1 cellular context compared by ENCODE assay signal in the genomic region with DNA sequence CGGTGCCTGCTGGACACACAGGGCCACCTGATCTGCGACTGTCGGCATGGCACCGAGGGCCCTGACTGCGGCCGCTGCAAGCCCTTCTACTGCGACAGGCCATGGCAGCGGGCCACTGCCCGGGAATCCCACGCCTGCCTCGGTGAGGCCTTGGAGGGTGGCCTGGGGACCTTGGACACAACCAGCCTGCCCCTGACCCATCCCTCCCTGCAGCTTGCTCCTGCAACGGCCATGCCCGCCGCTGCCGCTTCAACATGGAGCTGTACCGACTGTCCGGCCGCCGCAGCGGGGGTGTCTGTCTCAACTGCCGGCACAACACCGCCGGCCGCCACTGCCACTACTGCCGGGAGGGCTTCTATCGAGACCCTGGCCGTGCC.
TF ChIP-seq lines count a peak whose summit lies in the region.

No MANE protein-coding gene starts in this region.

TF ChIP-seq in IMR-90, 13 proteins besides CTCF, POLR2A, EP300 and RAD21:
- TF ChIP-seq, protein P1, sequence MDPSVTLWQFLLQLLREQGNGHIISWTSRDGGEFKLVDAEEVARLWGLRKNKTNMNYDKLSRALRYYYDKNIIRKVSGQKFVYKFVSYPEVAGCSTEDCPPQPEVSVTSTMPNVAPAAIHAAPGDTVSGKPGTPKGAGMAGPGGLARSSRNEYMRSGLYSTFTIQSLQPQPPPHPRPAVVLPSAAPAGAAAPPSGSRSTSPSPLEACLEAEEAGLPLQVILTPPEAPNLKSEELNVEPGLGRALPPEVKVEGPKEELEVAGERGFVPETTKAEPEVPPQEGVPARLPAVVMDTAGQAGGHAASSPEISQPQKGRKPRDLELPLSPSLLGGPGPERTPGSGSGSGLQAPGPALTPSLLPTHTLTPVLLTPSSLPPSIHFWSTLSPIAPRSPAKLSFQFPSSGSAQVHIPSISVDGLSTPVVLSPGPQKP (IDR thresholded peaks at IDR 0.05; ENCODE audit: borderline replicate concordance, low read depth, low read length), result no peak
- no peak for TF ChIP-seq RCOR1 (IDR thresholded peaks at IDR 0.05; ENCODE audit: insufficient replicate concordance, low read length)
- TF ChIP-seq MXI1 (IDR thresholded peaks at IDR 0.05; ENCODE audit: borderline replicate concordance, low read depth, low read length), result no peak
- TF ChIP-seq BHLHE40 (IDR thresholded peaks at IDR 0.05; ENCODE audit: low read depth, low read length), result no peak
- TF ChIP-seq NFE2L2 (IDR thresholded peaks at IDR 0.05; ENCODE audit: low read depth, low read length), result no peak
- TF ChIP-seq, protein P2, sequence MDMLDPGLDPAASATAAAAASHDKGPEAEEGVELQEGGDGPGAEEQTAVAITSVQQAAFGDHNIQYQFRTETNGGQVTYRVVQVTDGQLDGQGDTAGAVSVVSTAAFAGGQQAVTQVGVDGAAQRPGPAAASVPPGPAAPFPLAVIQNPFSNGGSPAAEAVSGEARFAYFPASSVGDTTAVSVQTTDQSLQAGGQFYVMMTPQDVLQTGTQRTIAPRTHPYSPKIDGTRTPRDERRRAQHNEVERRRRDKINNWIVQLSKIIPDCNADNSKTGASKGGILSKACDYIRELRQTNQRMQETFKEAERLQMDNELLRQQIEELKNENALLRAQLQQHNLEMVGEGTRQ (IDR thresholded peaks at IDR 0.05; ENCODE audit: low read depth, low read length), result no peak
- TF ChIP-seq MAZ (IDR thresholded peaks at IDR 0.05; ENCODE audit: borderline replicate concordance, low read depth, low read length), result no peak
- TF ChIP-seq CHD1 (IDR thresholded peaks at IDR 0.05; ENCODE audit: low read depth, low read length), result no peak
- TF ChIP-seq SMC3 (IDR thresholded peaks at IDR 0.05; ENCODE audit: low read depth, low read length), result no peak
- no peak for TF ChIP-seq MAFK (IDR thresholded peaks at IDR 0.05; ENCODE audit: low read depth, low read length)
